In genomic region chrX:71053217-71053621, GRCh38 we compare ENCODE assay signal across 9 cellular contexts. TPM values are rescaled to one million over a fixed set of nuclear protein-coding genes. Genes with fewer than 3 reads are reported as not detected.
DNase-seq lines count a peak whose midpoint lies in the region; ATAC-seq and TF ChIP-seq lines count a peak whose summit lies in the region.
"Had no signal": no experiment of that assay in that cellular context is flagged by ENCODE, and none has a peak within 500 bp of the region (broad histone marks: within the 10 kb centered on the region; RNA-seq: fewer than 3 reads in every experiment).

No MANE protein-coding gene starts in this region.

- H3K4me1 ChIP-seq in esophagus muscularis mucosa: no peaks in the 10 kb centered on the region

- H3K4me1 Mint-ChIP-seq in nephron: no peaks in the 10 kb centered on the region

- H3K4me3 ChIP-seq in esophagus muscularis mucosa: peak overlapping the region in 2 of 4 donors; percentile 3 to 9

- H3K27me3 ChIP-seq in esophagus muscularis mucosa: no peaks in the 10 kb centered on the region

- H3K27ac Mint-ChIP-seq in nephron: no peak overlapping the region

- H3K36me3 ChIP-seq in esophagus muscularis mucosa: peaks cover 0 to 2% (median under 1%) of the 10 kb centered on the region in 4 donors

- peaks cover 3% of the 10 kb centered on the region for H3K36me3 Mint-ChIP-seq in nephron (ENCODE audit: low read depth)

- no peak for TF ChIP-seq EP300 in esophagus muscularis mucosa (IDR thresholded peaks at IDR 0.05)

- no peaks in the 10 kb centered on the region for H3K9me3 ChIP-seq in esophagus muscularis mucosa

- TF ChIP-seq POLR2A in esophagus muscularis mucosa (IDR thresholded peaks at IDR 0.05; ENCODE audit: low read depth): no peak

- H3K9me3 Mint-ChIP-seq in nephron: no peaks in the 10 kb centered on the region

- TF ChIP-seq CTCF in nephron (IDR thresholded peaks at IDR 0.05; ENCODE audit: unreplicated experiment in 3 of 3) (no peak), esophagus muscularis mucosa (IDR thresholded peaks at IDR 0.05) (no peak)

- peak; percentile 78 for DNase-seq in dermis blood vessel endothelial cell
- no peak for DNase-seq in esophagus muscularis mucosa (ENCODE audit: extremely low spot score)
- no peak for DNase-seq in NCI-H2081 (lab: John Stamatoyannopoulos, UW)
- DNase-seq in NCI-H1930 (lab: John Stamatoyannopoulos, UW): no peak
- no peak for DNase-seq in NCI-H226

- H3K27me3 Mint-ChIP-seq in nephron (ENCODE audit: low read depth): no peaks in the 10 kb centered on the region

- WGBS in esophagus muscularis mucosa: 48% methylated on average over 13 of the region's 18 CpGs

- intact Hi-C loops in esophagus muscularis mucosa (cut with DNase I): no loop called here

- peak overlapping the region in 2 of 3 experiments; percentile 19 to 53 for H3K4me3 Mint-ChIP-seq in nephron

- ATAC-seq in GM19043 (IDR thresholded peaks at IDR 0.05; ENCODE audit: low read depth, unreplicated experiment) (peak; percentile 98), HG03097 (IDR thresholded peaks at IDR 0.05; ENCODE audit: low FRiP score, unreplicated experiment) (peak; percentile 83)
- ATAC-seq: HCT116 had no signal

- H3K27ac ChIP-seq in esophagus muscularis mucosa (replicated peaks in 1 of 4): no peak overlapping the region

RNA-seq across cellular contexts. Expression of gene SNX12, which starts 14.9 kb away (rescaled TPM):
- total RNA-seq in dermis blood vessel endothelial cell (71.5 and 85.9 TPM in 2 replicates), esophagus muscularis mucosa (10 to 100 TPM; 41.9 to 85.1 (median 64.8) TPM)

RNA-seq across cellular contexts. Expression of gene FOXO4, which starts 42.4 kb away (rescaled TPM):
- total RNA-seq in dermis blood vessel endothelial cell (7.3 and 8.2 TPM in 2 replicates), esophagus muscularis mucosa (10 to 100 TPM; 28.2 to 45.0 (median 35.3) TPM)

RNA-seq across cellular contexts. Expression of gene CXorf65, which starts 53.3 kb away (rescaled TPM):
- total RNA-seq in dermis blood vessel endothelial cell: not detected in 2 replicates
- not detected for total RNA-seq in esophagus muscularis mucosa

RNA-seq across cellular contexts. Expression of gene IL2RG, which starts 58.2 kb away (rescaled TPM):
- total RNA-seq in dermis blood vessel endothelial cell (0.51 TPM in 1 of 2 replicates, not detected in the other), esophagus muscularis mucosa (1 to 10 TPM; 1.1 to 7.9 (median 4.3) TPM)
